38 cellular contexts compared by ENCODE assay signal in genomic region chr16:88446736-88447135, GRCh38.
"Had no signal": no experiment of that assay in that cellular context is flagged by ENCODE, and none has a peak within 500 bp of the region (broad histone marks: within the 10 kb centered on the region; RNA-seq: fewer than 3 reads in every experiment).

No MANE protein-coding gene starts in this region.

- H3K4me1 Mint-ChIP-seq: activated T-helper 17 cell treated with anti-CD3 and anti-CD28 coated beads, Interleukin-2, amount 50 U/mL, for 72 hours had no signal

- H3K9me3 ChIP-seq: adrenal gland had no signal

- DNase-seq: activated B cell treated with CpG ODN at 0.5 μM for 24 hours; activated CD4-positive, alpha-beta memory T cell treated with anti-CD3 and anti-CD28 coated beads for 36 hours; activated CD4-positive, alpha-beta T cell treated with anti-CD3 and anti-CD28 coated beads for 4 hours; activated CD4-positive, alpha-beta T cell treated with anti-CD3 and anti-CD28 coated beads, Interleukin-2, amount 10 ng/mL, durations not matched to agents 24 days and 14 days; activated CD4-positive, alpha-beta T cell treated with anti-CD3 and anti-CD28 coated beads, Interleukin-2, amount 50 U/mL, for 1 hour; activated CD4-positive, alpha-beta T cell treated with anti-CD3 and anti-CD28 coated beads, Interleukin-2, amount 50 U/mL, for 4 hours; activated CD4-positive, CD25-positive, alpha-beta regulatory T cell treated with anti-CD3 and anti-CD28 coated beads, Interleukin-2, amount 50 U/mL, for 72 hours; activated CD8-positive, alpha-beta memory T cell treated with anti-CD3 and anti-CD28 coated beads, Interleukin-2, amount 50 U/mL, for 4 hours; activated CD8-positive, alpha-beta T cell treated with anti-CD3 and anti-CD28 coated beads for 36 hours; activated effector memory CD4-positive, alpha-beta T cell treated with anti-CD3 and anti-CD28 coated beads, Interleukin-2, amount 50 U/mL, for 16 hours; activated gamma-delta T cell treated with Interleukin-2 at 50 U/mL for 16 hours; activated naive CD4-positive, alpha-beta T cell; activated naive CD4-positive, alpha-beta T cell treated with anti-CD3 and anti-CD28 coated beads for 36 hours; activated naive CD4-positive, alpha-beta T cell treated with anti-CD3 and anti-CD28 coated beads, Interleukin-2, amount 50 U/mL, for 16 hours; activated naive CD8-positive, alpha-beta T cell treated with anti-CD3 and anti-CD28 coated beads for 36 hours; activated T-cell treated with anti-CD3 and anti-CD28 coated beads for 4 hours; activated T-cell treated with anti-CD3 and anti-CD28 coated beads, Interleukin-2, amount 50 U/mL, for 1 hour; activated T-cell treated with anti-CD3 and anti-CD28 coated beads, Interleukin-2, amount 50 U/mL, for 4 hours; activated T-cell treated with anti-CD3 and anti-CD28 coated beads, Interleukin-2, amount 50 U/mL, for 72 hours; adrenal gland; amniotic stem cell; aorta; caudate nucleus; cerebellar nuclear complex; T-helper 1 cell; T-helper 2 cell; T-helper 9 cell had no signal

- H3K27ac Mint-ChIP-seq: activated B cell treated with CpG ODN at 0.5 μM for 24 hours; activated CD4-positive, alpha-beta memory T cell treated with anti-CD3 and anti-CD28 coated beads for 36 hours; activated CD4-positive, alpha-beta T cell treated with anti-CD3 and anti-CD28 coated beads, Interleukin-2, amount 10 ng/mL, durations not matched to agents 24 days and 14 days; activated CD8-positive, alpha-beta T cell treated with anti-CD3 and anti-CD28 coated beads for 36 hours; activated naive CD4-positive, alpha-beta T cell treated with anti-CD3 and anti-CD28 coated beads for 36 hours; activated naive CD4-positive, alpha-beta T cell treated with anti-CD3 and anti-CD28 coated beads, Interleukin-2, amount 50 U/mL, for 72 hours; activated naive CD8-positive, alpha-beta T cell treated with anti-CD3 and anti-CD28 coated beads for 36 hours; activated T-cell treated with anti-CD3 and anti-CD28 coated beads, Interleukin-2, amount 50 U/mL, for 72 hours; activated T-helper 1 cell treated with anti-CD3 and anti-CD28 coated beads, Interleukin-12 subunit alpha, Interleukin-12 subunit beta, Interleukin-2, Interleukin-4 antibody, amounts not matched to agents 30 ng/mL and 10 ng/mL and 1 ng/mL, durations not matched to agents 14 hours and 24 hours and 36 hours; activated T-helper 17 cell treated with anti-CD3 and anti-CD28 coated beads, Interleukin-2, amount 50 U/mL, for 72 hours; T-helper 1 cell treated with Interleukin-12 subunit alpha and Interleukin-12 subunit beta and Interleukin-4 antibody, amounts not matched to agents 30 μg/mL and 1 μg/mL, for 36 hours; T-helper 2 cell treated with Interferon-gamma antibody and Interleukin-4, amounts not matched to agents 5 μg/mL and 100 μg/mL, for 36 hours had no signal

- ATAC-seq: activated CD8-positive, alpha-beta T cell treated with anti-CD3 and anti-CD28 coated beads for 36 hours; activated naive CD4-positive, alpha-beta T cell treated with anti-CD3 and anti-CD28 coated beads, Interleukin-2, amount 50 U/mL, for 72 hours; activated T-cell treated with anti-CD3 and anti-CD28 coated beads, Interleukin-2, amount 50 U/mL, for 4 hours; activated T-cell treated with anti-CD3 and anti-CD28 coated beads, Interleukin-2, amount 50 U/mL, for 72 hours; activated T-helper 17 cell treated with anti-CD3 and anti-CD28 coated beads, Interleukin-2, amount 50 U/mL, for 72 hours had no signal

- H3K4me3 Mint-ChIP-seq: activated B cell treated with CpG ODN at 0.5 μM for 24 hours; activated CD4-positive, alpha-beta memory T cell treated with anti-CD3 and anti-CD28 coated beads for 36 hours; activated CD4-positive, alpha-beta T cell treated with anti-CD3 and anti-CD28 coated beads, Interleukin-2, amount 10 ng/mL, durations not matched to agents 24 days and 14 days; activated CD8-positive, alpha-beta T cell treated with anti-CD3 and anti-CD28 coated beads for 36 hours; activated naive CD4-positive, alpha-beta T cell treated with anti-CD3 and anti-CD28 coated beads for 36 hours; activated naive CD8-positive, alpha-beta T cell treated with anti-CD3 and anti-CD28 coated beads for 36 hours; activated T-cell treated with anti-CD3 and anti-CD28 coated beads, Interleukin-2, amount 50 U/mL, for 4 hours; activated T-cell treated with anti-CD3 and anti-CD28 coated beads, Interleukin-2, amount 50 U/mL, for 72 hours; activated T-helper 1 cell treated with anti-CD3 and anti-CD28 coated beads, Interleukin-12 subunit alpha, Interleukin-12 subunit beta, Interleukin-2, Interleukin-4 antibody, amounts not matched to agents 30 ng/mL and 10 ng/mL and 1 ng/mL, durations not matched to agents 14 hours and 24 hours and 36 hours; activated T-helper 17 cell treated with anti-CD3 and anti-CD28 coated beads, Interleukin-2, amount 50 U/mL, for 72 hours; brain; central memory CD8-positive, alpha-beta T cell; T-helper 1 cell treated with Interleukin-12 subunit alpha and Interleukin-12 subunit beta and Interleukin-4 antibody, amounts not matched to agents 30 μg/mL and 1 μg/mL, for 36 hours; T-helper 2 cell treated with Interferon-gamma antibody and Interleukin-4, amounts not matched to agents 5 μg/mL and 100 μg/mL, for 36 hours had no signal

- H3K27me3 Mint-ChIP-seq: activated B cell treated with CpG ODN at 0.5 μM for 24 hours; activated CD4-positive, alpha-beta memory T cell treated with anti-CD3 and anti-CD28 coated beads for 36 hours; activated CD8-positive, alpha-beta T cell treated with anti-CD3 and anti-CD28 coated beads for 36 hours; activated naive CD8-positive, alpha-beta T cell treated with anti-CD3 and anti-CD28 coated beads for 36 hours; activated T-helper 17 cell treated with anti-CD3 and anti-CD28 coated beads, Interleukin-2, amount 50 U/mL, for 72 hours; central memory CD8-positive, alpha-beta T cell had no signal

- H3K9me3 Mint-ChIP-seq: activated B cell treated with CpG ODN at 0.5 μM for 24 hours; activated CD4-positive, alpha-beta memory T cell treated with anti-CD3 and anti-CD28 coated beads for 36 hours; activated CD4-positive, alpha-beta T cell treated with anti-CD3 and anti-CD28 coated beads, Interleukin-2, amount 10 ng/mL, durations not matched to agents 24 days and 14 days; activated CD8-positive, alpha-beta T cell treated with anti-CD3 and anti-CD28 coated beads for 36 hours; activated naive CD4-positive, alpha-beta T cell treated with anti-CD3 and anti-CD28 coated beads for 36 hours; activated naive CD4-positive, alpha-beta T cell treated with anti-CD3 and anti-CD28 coated beads, Interleukin-2, amount 50 U/mL, for 72 hours; activated naive CD8-positive, alpha-beta T cell treated with anti-CD3 and anti-CD28 coated beads for 36 hours; activated T-cell treated with anti-CD3 and anti-CD28 coated beads, Interleukin-2, amount 50 U/mL, for 4 hours; activated T-cell treated with anti-CD3 and anti-CD28 coated beads, Interleukin-2, amount 50 U/mL, for 72 hours; activated T-helper 1 cell treated with anti-CD3 and anti-CD28 coated beads, Interleukin-12 subunit alpha, Interleukin-12 subunit beta, Interleukin-2, Interleukin-4 antibody, amounts not matched to agents 30 ng/mL and 10 ng/mL and 1 ng/mL, durations not matched to agents 14 hours and 24 hours and 36 hours; activated T-helper 17 cell treated with anti-CD3 and anti-CD28 coated beads, Interleukin-2, amount 50 U/mL, for 72 hours; central memory CD8-positive, alpha-beta T cell; T-helper 1 cell treated with Interleukin-12 subunit alpha and Interleukin-12 subunit beta and Interleukin-4 antibody, amounts not matched to agents 30 μg/mL and 1 μg/mL, for 36 hours; T-helper 2 cell treated with Interferon-gamma antibody and Interleukin-4, amounts not matched to agents 5 μg/mL and 100 μg/mL, for 36 hours had no signal

- H3K27me3 ChIP-seq: adrenal gland, cardiac muscle cell had no signal

- H3K4me3 ChIP-seq: adrenal gland, cardiac muscle cell had no signal

- H3K36me3 Mint-ChIP-seq: activated CD4-positive, alpha-beta memory T cell treated with anti-CD3 and anti-CD28 coated beads for 36 hours; activated naive CD4-positive, alpha-beta T cell treated with anti-CD3 and anti-CD28 coated beads, Interleukin-2, amount 50 U/mL, for 72 hours; activated naive CD8-positive, alpha-beta T cell treated with anti-CD3 and anti-CD28 coated beads for 36 hours; brain had no signal

- H3K36me3 ChIP-seq: adrenal gland, cardiac muscle cell had no signal

- FAIRE-seq: bronchial epithelial cell, TTC549 had no signal

- H3K27ac ChIP-seq: adrenal gland, cardiac muscle cell, VCaP had no signal
